Comparison of ENCODE assay signal across 36 cellular contexts in the genomic region with DNA sequence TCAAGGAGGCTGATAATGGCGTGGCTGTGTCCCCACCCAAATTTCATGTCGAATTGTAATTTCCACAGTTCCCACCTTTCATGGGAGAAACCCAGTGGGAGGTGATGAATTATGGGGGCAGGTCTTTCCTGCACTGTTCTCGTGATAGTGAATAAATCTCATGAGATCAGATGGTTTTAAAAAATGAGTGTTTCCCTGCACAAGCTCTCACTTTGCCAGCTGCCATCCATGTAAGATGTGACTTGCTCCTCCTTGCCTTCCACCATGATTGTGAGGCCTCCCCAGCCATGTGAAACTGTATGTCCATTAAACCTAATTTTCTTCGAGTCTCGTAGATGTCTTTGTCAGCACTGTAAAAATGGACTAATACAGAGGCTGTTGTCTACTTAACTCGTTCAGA.
"Had no signal": no experiment of that assay in that cellular context is flagged by ENCODE, and none has a peak within 500 bp of the region (broad histone marks: within the 10 kb centered on the region; RNA-seq: fewer than 3 reads in every experiment).

No MANE protein-coding gene starts in this region.

- H3K27me3 ChIP-seq: MG63 had no signal

- H3K4me3 ChIP-seq: MG63 had no signal

- DNase-seq: Karpas-422, Kasumi-1, MG63, MM.1S, MV-4-11, NCI-H1048, NCI-H1092, NCI-H1092 treated with DMSO at 0.1 percent for 48 hours, NCI-H1105, NCI-H1105 treated with DMSO at 0.1 percent for 48 hours, NCI-H1417, NCI-H1417 treated with DMSO at 0.1 percent for 48 hours, NCI-H1436, NCI-H1436 treated with DMSO at 0.1 percent for 48 hours, NCI-H146, NCI-H1694, NCI-H1694 treated with DMSO at 0.1 percent for 48 hours, NCI-H187, NCI-H187 treated with DMSO at 0.1 percent for 48 hours, NCI-H1930, NCI-H2029, NCI-H2029 treated with DMSO at 0.1 percent for 48 hours, NCI-H2081, NCI-H2081 treated with DMSO at 0.1 percent for 48 hours, NCI-H2107, NCI-H2171, NCI-H2171 treated with DMSO at 0.1 percent for 48 hours, NCI-H2227 treated with DMSO at 0.1 percent for 48 hours, NCI-H226, NCI-H345, NCI-H446, NCI-H446 treated with DMSO at 0.1 percent for 48 hours, NCI-H510A, NCI-H510A treated with DMSO at 0.1 percent for 48 hours, NCI-H524, NCI-H524 treated with DMSO at 0.1 percent for 48 hours had no signal

- H3K36me3 ChIP-seq: MG63 had no signal
